8 cellular contexts compared by ENCODE assay signal in the genomic region with DNA sequence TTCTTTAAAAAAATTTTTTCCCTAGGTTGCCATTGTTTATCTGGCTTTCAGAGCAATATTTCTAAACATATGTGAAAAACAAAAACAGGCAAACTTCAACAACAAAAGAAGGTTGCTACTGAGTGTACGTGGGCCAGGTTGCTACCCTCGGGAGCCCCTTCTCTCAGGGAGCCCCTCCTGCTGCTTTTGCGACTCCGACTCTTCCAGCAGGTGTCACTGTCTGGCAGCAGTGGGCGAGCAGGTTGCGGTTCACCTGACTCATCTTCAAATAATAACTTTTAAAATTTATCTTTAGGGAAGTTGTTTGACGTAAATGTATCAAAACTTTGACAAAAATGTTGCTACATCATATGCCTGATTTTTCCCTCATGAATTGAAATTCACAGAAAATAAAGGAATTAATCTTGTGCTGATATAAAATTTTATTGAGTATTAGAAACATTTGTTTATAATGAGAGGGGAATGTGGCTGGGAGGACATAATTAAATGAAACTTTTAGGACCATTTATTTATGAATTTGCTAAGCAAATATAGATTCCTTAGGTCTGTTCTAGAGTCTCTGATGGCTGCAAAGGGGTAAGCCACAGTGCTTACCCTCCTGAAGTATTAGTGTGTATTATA.
A peak's percentile ranks its signal among the peaks of the same experiment; 100 is the strongest.
DNase-seq lines count a peak whose midpoint lies in the region; ATAC-seq and TF ChIP-seq lines count a peak whose summit lies in the region.

No MANE protein-coding gene starts in this region.

- H3K27ac Mint-ChIP-seq in activated CD4-positive, alpha-beta T cell treated with anti-CD3 and anti-CD28 coated beads for 36 hours = no peak overlapping the region
- H3K27ac Mint-ChIP-seq in activated T-helper 2 cell treated with anti-CD3 and anti-CD28 coated beads, Interferon-gamma antibody, Interleukin-2, Interleukin-4, amounts not matched to agents 10 μg/mL and 5 μg/mL and 100 μg/mL, durations not matched to agents 14 hours and 24 hours and 36 hours = no peak overlapping the region

- TF ChIP-seq CTCF in colonic mucosa (IDR thresholded peaks at IDR 0.05) = peak; percentile 66
- TF ChIP-seq CTCF in tibial nerve (IDR thresholded peaks at IDR 0.05) = peak in 1 of 5 experiments; percentile 44

- H3K4me1 Mint-ChIP-seq in activated CD4-positive, alpha-beta T cell treated with anti-CD3 and anti-CD28 coated beads for 36 hours = peaks cover 14% of the 10 kb centered on the region
- peaks cover 25% of the 10 kb centered on the region for H3K4me1 Mint-ChIP-seq in activated T-helper 2 cell treated with anti-CD3 and anti-CD28 coated beads, Interferon-gamma antibody, Interleukin-2, Interleukin-4, amounts not matched to agents 10 μg/mL and 5 μg/mL and 100 μg/mL, durations not matched to agents 14 hours and 24 hours and 36 hours (ENCODE audit: low read depth)

- H3K27ac ChIP-seq in colonic mucosa = peak overlapping the region; percentile 31
- H3K27ac ChIP-seq in tibial nerve = no peak overlapping the region

- no peaks in the 10 kb centered on the region for H3K9me3 Mint-ChIP-seq in activated CD4-positive, alpha-beta T cell treated with anti-CD3 and anti-CD28 coated beads for 36 hours (ENCODE audit: low read depth)
- H3K9me3 Mint-ChIP-seq in activated T-helper 2 cell treated with anti-CD3 and anti-CD28 coated beads, Interferon-gamma antibody, Interleukin-2, Interleukin-4, amounts not matched to agents 10 μg/mL and 5 μg/mL and 100 μg/mL, durations not matched to agents 14 hours and 24 hours and 36 hours = no peaks in the 10 kb centered on the region

- WGBS in tibial nerve, 2 donors = 66% methylated on average over 7 of the region's 7 CpGs

- POLR2A ChIA-PET in activated CD4-positive, alpha-beta T cell treated with anti-CD3 and anti-CD28 coated beads for 36 hours (lab: Charles Lee) = no interaction called here

- TF ChIP-seq EP300 in tibial nerve (IDR thresholded peaks at IDR 0.05) = no peak

- TF ChIP-seq POLR2A in tibial nerve (IDR thresholded peaks at IDR 0.05) = no peak

- DNase-seq in activated CD4-positive, alpha-beta T cell treated with anti-CD3 and anti-CD28 coated beads for 36 hours = peak; percentile 60
- DNase-seq in activated CD4-positive, alpha-beta T cell treated with anti-CD3 and anti-CD28 coated beads for 1 hour = no peak
- DNase-seq in RKO (ENCODE audit: low spot score) (peak; percentile 21), colonic mucosa (peak; percentile 53), nucleus accumbens (lab: John Stamatoyannopoulos, UW) (peak in 29 of 56 donors; percentile 6 to 69 (median 32)), cerebellar nuclear complex (lab: John Stamatoyannopoulos, UW) (no peak), tibial nerve (ENCODE audit: low spot score in 2 of 2) (no peak)
- no peak for DNase-seq in activated T-helper 2 cell treated with anti-CD3 and anti-CD28 coated beads, Interferon-gamma antibody, Interleukin-2, Interleukin-4, amounts not matched to agents 10 μg/mL and 5 μg/mL and 100 μg/mL, durations not matched to agents 14 hours and 24 hours and 36 hours (ENCODE audit: low spot score)

- H3K4me3 ChIP-seq in colonic mucosa (no peak overlapping the region), tibial nerve (no peak overlapping the region)

- no peaks in the 10 kb centered on the region for H3K27me3 Mint-ChIP-seq in activated CD4-positive, alpha-beta T cell treated with anti-CD3 and anti-CD28 coated beads for 36 hours
- H3K27me3 Mint-ChIP-seq in activated T-helper 2 cell treated with anti-CD3 and anti-CD28 coated beads, Interferon-gamma antibody, Interleukin-2, Interleukin-4, amounts not matched to agents 10 μg/mL and 5 μg/mL and 100 μg/mL, durations not matched to agents 14 hours and 24 hours and 36 hours (ENCODE audit: low read depth) = no peaks in the 10 kb centered on the region

- H3K4me1 ChIP-seq in colonic mucosa (no peaks in the 10 kb centered on the region), tibial nerve (peaks cover 0 to 5% (median 2%) of the 10 kb centered on the region in 4 donors)

- no peak overlapping the region for H3K9ac ChIP-seq in colonic mucosa (ENCODE audit: low read depth in 2 of 2, low read length in 2 of 2)

- no peak overlapping the region for H3K4me3 Mint-ChIP-seq in activated CD4-positive, alpha-beta T cell treated with anti-CD3 and anti-CD28 coated beads for 36 hours
- no peak overlapping the region for H3K4me3 Mint-ChIP-seq in activated T-helper 2 cell treated with anti-CD3 and anti-CD28 coated beads, Interferon-gamma antibody, Interleukin-2, Interleukin-4, amounts not matched to agents 10 μg/mL and 5 μg/mL and 100 μg/mL, durations not matched to agents 14 hours and 24 hours and 36 hours (ENCODE audit: low read depth)

- intact Hi-C loops in activated CD4-positive, alpha-beta T cell treated with anti-CD3 and anti-CD28 coated beads for 36 hours (cut with DNase I, micrococcal nuclease) = loop anchor here (1.0 to 5.0 kb wide), 2 partner anchors 136 to 138 kb away; no protein-coding TSS in a partner anchor
- intact Hi-C loops in colonic mucosa (cut with DNase I) = loop anchor here (5.0 to 10.0 kb wide), 3 partner anchors 81 to 451 kb away; a partner anchor contains a TSS
- intact Hi-C loops in activated T-helper 2 cell treated with anti-CD3 and anti-CD28 coated beads, Interferon-gamma antibody, Interleukin-2, Interleukin-4, amounts not matched to agents 10 μg/mL and 5 μg/mL and 100 μg/mL, durations not matched to agents 14 hours and 24 hours and 36 hours (cut with micrococcal nuclease) = loop anchor here (1.0 kb wide), 1 partner anchor 138 kb away; no protein-coding TSS in a partner anchor

- CTCF ChIA-PET in activated CD4-positive, alpha-beta T cell treated with anti-CD3 and anti-CD28 coated beads for 36 hours (lab: Charles Lee) = interaction anchor here (0.8 kb wide), 1 partner anchor 103 kb away, joined by 4 read pairs; no protein-coding TSS in a partner anchor

- no peaks in the 10 kb centered on the region for H3K36me3 ChIP-seq in colonic mucosa
- peaks cover 0 to 12% (median 0%) of the 10 kb centered on the region in 3 donors for H3K36me3 ChIP-seq in tibial nerve

- no peak for ATAC-seq in activated CD4-positive, alpha-beta T cell treated with anti-CD3 and anti-CD28 coated beads for 36 hours

- H3K27me3 ChIP-seq in colonic mucosa = no peaks in the 10 kb centered on the region
- no peaks in the 10 kb centered on the region for H3K27me3 ChIP-seq in tibial nerve

- H3K9me3 ChIP-seq in colonic mucosa (no peaks in the 10 kb centered on the region), tibial nerve (no peaks in the 10 kb centered on the region)

- peaks cover 13% of the 10 kb centered on the region for H3K36me3 Mint-ChIP-seq in activated CD4-positive, alpha-beta T cell treated with anti-CD3 and anti-CD28 coated beads for 36 hours (ENCODE audit: low read depth)
- peaks cover 13% of the 10 kb centered on the region for H3K36me3 Mint-ChIP-seq in activated T-helper 2 cell treated with anti-CD3 and anti-CD28 coated beads, Interferon-gamma antibody, Interleukin-2, Interleukin-4, amounts not matched to agents 10 μg/mL and 5 μg/mL and 100 μg/mL, durations not matched to agents 14 hours and 24 hours and 36 hours (ENCODE audit: low read depth)

Comparison
In these comparisons a context has a peak if more than half of its experiments do, and no peak if none do; other contexts are left out.
1. DNase-seq: peak in activated CD4-positive, alpha-beta T cell treated with anti-CD3 and anti-CD28 coated beads for 36 hours (single experiment), RKO (single experiment), colonic mucosa (single experiment) and nucleus accumbens (29 of 56); none in activated CD4-positive, alpha-beta T cell treated with anti-CD3 and anti-CD28 coated beads for 1 hour (single experiment), cerebellar nuclear complex (0 of 2), activated T-helper 2 cell treated with anti-CD3 and anti-CD28 coated beads, Interferon-gamma antibody, Interleukin-2, Interleukin-4, amounts not matched to agents 10 μg/mL and 5 μg/mL and 100 μg/mL, durations not matched to agents 14 hours and 24 hours and 36 hours (single experiment) and tibial nerve (0 of 2).